8 cellular contexts compared by ENCODE assay signal in the genomic region with DNA sequence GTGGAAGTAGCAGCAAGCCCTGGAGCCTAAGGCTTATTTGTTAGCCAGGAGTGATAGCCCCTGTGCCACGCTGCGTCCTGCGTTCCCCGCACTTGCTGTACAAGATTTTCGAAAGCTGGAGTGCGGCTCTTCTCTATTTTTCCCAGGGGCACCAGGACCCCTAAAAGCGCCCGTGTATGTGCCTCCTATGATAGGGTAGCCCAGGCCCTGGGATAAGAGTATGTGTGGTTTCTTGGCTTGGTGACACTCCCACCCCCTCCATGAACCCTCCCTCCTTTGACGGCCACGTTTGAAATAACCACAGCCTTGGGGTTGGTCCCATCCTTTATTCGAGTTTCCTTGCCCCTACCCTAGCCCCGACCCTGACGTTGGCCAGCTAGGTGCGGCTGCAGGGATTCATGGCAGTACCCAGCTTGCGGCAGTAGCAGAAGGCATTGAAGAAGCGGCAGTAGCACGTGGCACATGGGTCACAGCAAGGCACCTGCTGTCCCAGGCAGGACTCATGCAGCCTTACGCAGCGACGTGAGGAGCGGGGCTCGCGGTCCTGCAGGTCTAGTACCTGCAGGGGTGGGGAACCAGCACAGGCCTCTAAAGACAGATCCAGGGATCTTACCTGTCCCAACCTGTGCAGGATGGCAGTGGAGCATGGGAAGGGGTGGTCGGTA. TPM values are rescaled to one million over a fixed set of nuclear protein-coding genes. Genes with fewer than 3 reads are reported as not detected.
DNase-seq lines count a peak whose midpoint lies in the region; ATAC-seq and TF ChIP-seq lines count a peak whose summit lies in the region.

No MANE protein-coding gene starts in this region.

- no peaks in the 10 kb centered on the region for H3K27me3 ChIP-seq in CD4-positive, alpha-beta memory T cell (ENCODE audit: insufficient read depth, low read length)
- H3K27me3 ChIP-seq in parathyroid adenoma (ENCODE audit: control insufficient read depth, insufficient read depth, low read length), result no peaks in the 10 kb centered on the region
- H3K27me3 ChIP-seq in aorta (ENCODE audit: control insufficient read depth in 1 of 2, insufficient read depth in 2 of 2, low read length in 1 of 2), result no peaks in the 10 kb centered on the region

- no peak for DNase-seq in CD4-positive, alpha-beta memory T cell
- DNase-seq in SK-N-MC (ENCODE audit: low read depth, low spot score) (no peak), epithelial cell of prostate (ENCODE audit: low read depth, low spot score) (no peak), NCI-H446 (lab: John Stamatoyannopoulos, UW) (no peak), aorta (no peak)

- CTCF ChIA-PET in CD4-positive, alpha-beta memory T cell (lab: Charles Lee; ENCODE audit: partially characterized antibody), result interaction anchor here (0.6 to 25.6 kb wide), 7 partner anchors 9 to 334 kb away, joined by 3 to 712 read pairs (median 7); partner anchors contain the start of genes C16orf86 and ENKD1

- ATAC-seq in GM21529 (IDR thresholded peaks at IDR 0.05; ENCODE audit: unreplicated experiment), result no peak
- no peak for ATAC-seq in aorta (ENCODE audit: low FRiP score)
- ATAC-seq in GM19324 (IDR thresholded peaks at IDR 0.05; ENCODE audit: low FRiP score, unreplicated experiment), result no peak

- TF ChIP-seq CTCF in parathyroid adenoma (IDR thresholded peaks at IDR 0.05), result no peak

- peak overlapping the region; percentile 97 to 99 for H3K4me3 ChIP-seq in CD4-positive, alpha-beta memory T cell (ENCODE audit: low read length in 2 of 2)
- peak overlapping the region; percentile 86 for H3K4me3 ChIP-seq in SK-N-MC
- peak overlapping the region; percentile 92 for H3K4me3 ChIP-seq in parathyroid adenoma (ENCODE audit: low read depth, low read length)
- no peak overlapping the region for H3K4me3 ChIP-seq in aorta (ENCODE audit: low read length in 2 of 2)

- no peaks in the 10 kb centered on the region for H3K9me3 Mint-ChIP-seq in CD4-positive, alpha-beta memory T cell

- peak overlapping the region; percentile 99 for H3K27ac ChIP-seq in CD4-positive, alpha-beta memory T cell (ENCODE audit: low read depth, low read length)
- peak overlapping the region; percentile 42; the same call in 1 of the 2 replicates for H3K27ac ChIP-seq in SK-N-MC
- peak overlapping the region; percentile 82 for H3K27ac ChIP-seq in epithelial cell of prostate
- H3K27ac ChIP-seq in parathyroid adenoma, result peak overlapping the region; percentile 93
- no peak overlapping the region for H3K27ac ChIP-seq in aorta (ENCODE audit: low read depth in 1 of 2, low read length in 2 of 2)

- H2AFZ ChIP-seq in parathyroid adenoma, result peak overlapping the region; percentile 100

- peaks cover 36% of the 10 kb centered on the region for H3K79me2 ChIP-seq in parathyroid adenoma

- H3K9ac ChIP-seq in SK-N-MC (ENCODE audit: insufficient read length), result peak overlapping the region; percentile 85
- H3K9ac ChIP-seq in parathyroid adenoma, result no peak overlapping the region

- no peaks in the 10 kb centered on the region for H3K9me3 ChIP-seq in CD4-positive, alpha-beta memory T cell (ENCODE audit: control insufficient read depth in 1 of 2, low read length in 2 of 2)
- H3K9me3 ChIP-seq in SK-N-MC (ENCODE audit: low read depth, low read length) (no peaks in the 10 kb centered on the region), parathyroid adenoma (ENCODE audit: control insufficient read depth, low read length) (no peaks in the 10 kb centered on the region), aorta (ENCODE audit: control insufficient read depth, low read length) (no peaks in the 10 kb centered on the region)

- peaks cover 41% of the 10 kb centered on the region for H3K4me1 ChIP-seq in CD4-positive, alpha-beta memory T cell (ENCODE audit: insufficient read depth, low read length)
- H3K4me1 ChIP-seq in parathyroid adenoma (peaks cover 19% of the 10 kb centered on the region), aorta (ENCODE audit: control insufficient read depth in 1 of 2, insufficient read depth in 2 of 2, low read length in 2 of 2) (no peaks in the 10 kb centered on the region)

- 84 to 86% methylated on average over 24 of the region's 24 CpGs for WGBS in aorta, 2 donors

- H3K36me3 Mint-ChIP-seq in CD4-positive, alpha-beta memory T cell, result peaks cover 0 to 24% of the 10 kb centered on the region in 2 donors

- H3K36me3 ChIP-seq in CD4-positive, alpha-beta memory T cell (ENCODE audit: insufficient read depth, low read length), result peaks cover 20% of the 10 kb centered on the region
- H3K36me3 ChIP-seq in SK-N-MC (ENCODE audit: insufficient read depth, low read length), result no peaks in the 10 kb centered on the region
- no peaks in the 10 kb centered on the region for H3K36me3 ChIP-seq in parathyroid adenoma (ENCODE audit: control insufficient read depth, insufficient read depth, low read length)
- no peaks in the 10 kb centered on the region for H3K36me3 ChIP-seq in aorta (ENCODE audit: control insufficient read depth in 1 of 2, insufficient read depth in 2 of 2, low read length in 1 of 2)

- peak overlapping the region; percentile 68 to 100 (median 98) for H3K27ac Mint-ChIP-seq in CD4-positive, alpha-beta memory T cell

- H3K4me2 ChIP-seq in parathyroid adenoma (ENCODE audit: low read length), result peak overlapping the region; percentile 97

- POLR2A ChIA-PET in CD4-positive, alpha-beta memory T cell (lab: Charles Lee; ENCODE audit: partially characterized antibody), result interaction anchor here (0.6 to 2.9 kb wide), 10 partner anchors 14 to 452 kb away, joined by 3 to 13 read pairs (median 4); partner anchors contain the start of genes C16orf86, CTCF and ENKD1

- H3K27me3 Mint-ChIP-seq in CD4-positive, alpha-beta memory T cell, result no peaks in the 10 kb centered on the region

- intact Hi-C loops in CD4-positive, alpha-beta memory T cell (cut with micrococcal nuclease), result no loop called here
- intact Hi-C loops in aorta (cut with DNase I), result loop anchor here in 1 of 2 donors (5.0 kb wide), 1 partner anchor 40 kb away; no protein-coding TSS in a partner anchor

- peaks cover 18 to 57% (median 38%) of the 10 kb centered on the region in 4 donors for H3K4me1 Mint-ChIP-seq in CD4-positive, alpha-beta memory T cell

- H3K4me3 Mint-ChIP-seq in CD4-positive, alpha-beta memory T cell, result peak overlapping the region; percentile 94 to 100 (median 99)

RNA-seq across cellular contexts. Expression of gene AGRP, which starts 1.0 kb away (rescaled TPM):
- total RNA-seq in CD4-positive, alpha-beta memory T cell, result not detected
- polyA plus RNA-seq in CD4-positive, alpha-beta memory T cell, result not detected
- not detected for total RNA-seq in aorta
- polyA plus RNA-seq in aorta, result 1 to 10 TPM in 1 of 2 donors, not detected in 1; 1.5 TPM

RNA-seq across cellular contexts. Expression of gene ATP6V0D1, which starts 1.4 kb away (rescaled TPM):
- total RNA-seq in CD4-positive, alpha-beta memory T cell, result 10 to 100 TPM; 42.8 to 49.0 TPM
- 100 to 1,000 TPM in 1 of 2 donors, 10 to 100 TPM in 1; 92.8 to 133 TPM for polyA plus RNA-seq in CD4-positive, alpha-beta memory T cell
- 10 to 100 TPM; 58.7 to 62.0 TPM for total RNA-seq in aorta
- polyA plus RNA-seq in aorta, result 10 to 100 TPM; 52.0 to 88.0 TPM

RNA-seq across cellular contexts. Expression of gene RIPOR1, which starts 46.2 kb away (rescaled TPM):
- total RNA-seq in CD4-positive, alpha-beta memory T cell, result 10 to 100 TPM; 46.8 to 53.8 TPM
- polyA plus RNA-seq in CD4-positive, alpha-beta memory T cell, result 1 to 10 TPM in 1 of 2 donors, under 1 TPM in 1; 0.75 to 7.1 TPM
- 100 to 1,000 TPM; 105 to 120 TPM for total RNA-seq in aorta
- 10 to 100 TPM; 22.7 to 65.5 TPM for polyA plus RNA-seq in aorta

RNA-seq across cellular contexts. Expression of gene HSD11B2, which starts 51.5 kb away (rescaled TPM):
- total RNA-seq in CD4-positive, alpha-beta memory T cell, result not detected
- polyA plus RNA-seq in CD4-positive, alpha-beta memory T cell, result under 1 TPM in 1 of 2 donors, not detected in 1; 0.29 TPM
- total RNA-seq in aorta, result 1 to 10 TPM in 1 of 2 donors, not detected in 1; 1.1 TPM
- 10 to 100 TPM in 1 of 2 donors, not detected in 1; 13.3 TPM for polyA plus RNA-seq in aorta

Comparison
In these comparisons a context has a peak if more than half of its experiments do, and no peak if none do; other contexts are left out.
1. H3K27ac ChIP-seq: peak in CD4-positive, alpha-beta memory T cell (single experiment), SK-N-MC (single experiment), epithelial cell of prostate (single experiment) and parathyroid adenoma (single experiment); none in aorta (0 of 2).
2. H3K4me3 ChIP-seq: peak in CD4-positive, alpha-beta memory T cell (2 of 2), SK-N-MC (single experiment) and parathyroid adenoma (single experiment); none in aorta (0 of 2).